ENCODE assay signal across 30 cellular contexts in the genomic region with DNA sequence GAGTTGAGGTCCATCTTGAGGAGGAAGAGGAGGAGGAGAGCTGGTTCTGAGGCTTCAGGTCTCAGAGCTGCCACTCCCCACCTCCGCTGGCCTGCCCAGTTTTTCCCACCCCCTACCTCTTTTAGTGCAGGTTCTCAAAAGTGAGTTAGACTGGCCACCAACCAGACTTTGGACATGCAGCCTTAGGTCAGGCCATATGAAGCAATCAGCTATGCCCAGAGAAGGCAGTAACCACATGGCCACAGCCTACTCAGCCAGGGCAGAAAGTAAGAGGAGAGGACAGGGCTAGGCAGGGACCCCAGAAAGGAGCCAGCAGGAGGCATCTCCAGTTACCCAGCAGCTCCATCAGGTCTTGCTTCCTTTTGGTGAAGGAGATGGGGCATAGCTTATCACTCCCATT. TPM values are rescaled to one million over a fixed set of nuclear protein-coding genes. Genes with fewer than 3 reads are reported as not detected.
DNase-seq lines count a peak whose midpoint lies in the region; ATAC-seq, FAIRE-seq and TF ChIP-seq lines count a peak whose summit lies in the region.
"Had no signal": no experiment of that assay in that cellular context is flagged by ENCODE, and none has a peak within 500 bp of the region (broad histone marks: within the 10 kb centered on the region; RNA-seq: fewer than 3 reads in every experiment).

No MANE protein-coding gene starts in this region.

- H2BK15ac ChIP-seq in neuronal stem cell (ENCODE audit: low read length): peak overlapping the region; percentile 18

- peaks cover 6% of the 10 kb centered on the region for H3K36me3 Mint-ChIP-seq in stimulated activated memory B cell treated with anti-CD40 and anti-IgM and Interleukin-4, amounts not matched to agents 10 μg/mL and 1 μg/mL and 100 μg/mL, for 72 hours
- no peaks in the 10 kb centered on the region for H3K36me3 Mint-ChIP-seq in T-cell
- H3K36me3 Mint-ChIP-seq: CD14-positive monocyte; CD8-positive, alpha-beta memory T cell had no signal

- no peak overlapping the region for H4K91ac ChIP-seq in neuronal stem cell (ENCODE audit: low read depth, low read length, poor library complexity)

- H3K9me3 ChIP-seq in HepG2 (ENCODE audit: low read length) (peaks cover 7% of the 10 kb centered on the region), neuronal stem cell (replicated peaks in 1 of 2; ENCODE audit: control insufficient read depth in 2 of 2, insufficient read depth in 1 of 2, low read depth in 1 of 2, low read length in 2 of 2) (peaks cover 14 to 17% of the 10 kb centered on the region in 2 donors)
- H3K9me3 ChIP-seq: BE2C had no signal

- TF ChIP-seq EP300 in HepG2 (IDR thresholded peaks at IDR 0.05; ENCODE audit: low read depth in 2 of 2, low read length in 2 of 2): no peak
- TF ChIP-seq EP300 in HepG2 (CRISPR knock-in tag; IDR thresholded peaks at IDR 0.05; ENCODE audit: borderline replicate concordance): no peak

- CTCF ChIA-PET in HepG2 (lab: Yijun Ruan, JAX; ENCODE audit: low intra/inter-chr PET ratio, low total read pairs) (no interaction called here), T-cell (lab: Charles Lee) (interaction anchor here in 1 of 2 donors (0.5 kb wide), 1 partner anchor 1351 kb away, joined by 9 read pairs; no protein-coding TSS in a partner anchor)

- H3K4me1 Mint-ChIP-seq in stimulated activated memory B cell treated with anti-CD40 and anti-IgM and Interleukin-4, amounts not matched to agents 10 μg/mL and 1 μg/mL and 100 μg/mL, for 72 hours: no peaks in the 10 kb centered on the region
- no peaks in the 10 kb centered on the region for H3K4me1 Mint-ChIP-seq in T-cell
- H3K4me1 Mint-ChIP-seq: CD8-positive, alpha-beta memory T cell had no signal

- DNase-seq in Right ventricle myocardium inferior (ENCODE audit: missing footprints): peak; percentile 9
- DNase-seq in left cardiac atrium: no peak
- DNase-seq in HepG2 (ENCODE audit: low spot score): peak; percentile 42
- DNase-seq in neuronal stem cell (ENCODE audit: low spot score): no peak
- DNase-seq in T-cell: no peak
- no peak for DNase-seq in activated gamma-delta T cell (lab: John Stamatoyannopoulos, UW)
- DNase-seq: BE2C; CD8-positive, alpha-beta memory T cell; DMS79 treated with DMSO at 0.1 percent for 48 hours; GF-D8; GOT3; HFFc6; KG1; MM.1S; NCI-H1048; NCI-H1694; NCI-H2029 treated with DMSO at 0.1 percent for 48 hours; NCI-H2171; NCI-H226; NCI-H510A; NCI-H69; SHP77 treated with DMSO at 0.1 percent for 48 hours had no signal

- H3K4me2 ChIP-seq in HepG2 (ENCODE audit: low read depth, low read length) (peak overlapping the region; percentile 68), neuronal stem cell (ENCODE audit: insufficient read depth, low read length, poor library complexity, severe bottlenecking) (no peak overlapping the region)

- FAIRE-seq in HepG2 (lab: Jason Lieb, UNC): peak; percentile 73
- FAIRE-seq: GM12891 had no signal

- in situ Hi-C loops in HepG2 (cut with HindIII; ENCODE audit: extremely low pct_ligation_motif_present, low pct_unique_long_range_greater_than_20kb): loop anchor here (25.0 kb wide), 1 partner anchor 105 kb away; no protein-coding TSS in a partner anchor

- TF ChIP-seq POLR2A in HepG2 (IDR thresholded peaks at IDR 0.05; ENCODE audit: insufficient read depth in 1 of 2, low read depth in 2 of 2, low read length in 2 of 2): no peak

- H3K36me3 ChIP-seq in HepG2 (replicated peaks in 1 of 2; ENCODE audit: control insufficient read depth in 1 of 2, insufficient read depth in 2 of 2, low read length in 2 of 2): no peaks in the 10 kb centered on the region
- no peaks in the 10 kb centered on the region for H3K36me3 ChIP-seq in neuronal stem cell (replicated peaks in 1 of 2; ENCODE audit: control insufficient read depth in 2 of 2, insufficient read depth in 2 of 2, low read length in 2 of 2)
- H3K36me3 ChIP-seq: BE2C, HAP-1 had no signal

- no peaks in the 10 kb centered on the region for H3K79me2 ChIP-seq in HepG2 (ENCODE audit: insufficient read depth, low read length)

- H4K8ac ChIP-seq in neuronal stem cell (ENCODE audit: low read depth, low read length): no peak overlapping the region

- H2BK12ac ChIP-seq in neuronal stem cell (ENCODE audit: low read length): no peak overlapping the region

- H3K27ac ChIP-seq in HepG2 (ENCODE audit: extremely low read length, insufficient read depth, low read length): peak overlapping the region; percentile 29
- no peak overlapping the region for H3K27ac ChIP-seq in neuronal stem cell (replicated peaks; ENCODE audit: low read length)
- H3K27ac ChIP-seq: 22Rv1, RWPE1 had no signal

- H3K27ac Mint-ChIP-seq in stimulated activated memory B cell treated with anti-CD40 and anti-IgM and Interleukin-4, amounts not matched to agents 10 μg/mL and 1 μg/mL and 100 μg/mL, for 72 hours: no peak overlapping the region
- H3K27ac Mint-ChIP-seq in T-cell: no peak overlapping the region
- H3K27ac Mint-ChIP-seq: CD8-positive, alpha-beta memory T cell; HFFc6 had no signal

- peak overlapping the region; percentile 97 for H2AK5ac ChIP-seq in neuronal stem cell (ENCODE audit: low read depth, low read length)

- no peaks in the 10 kb centered on the region for H3K27me3 ChIP-seq in HepG2 (ENCODE audit: control insufficient read depth in 1 of 2, insufficient read depth in 2 of 2, low read length in 2 of 2)
- H3K27me3 ChIP-seq in neuronal stem cell (ENCODE audit: control insufficient read depth in 3 of 3, insufficient read depth in 3 of 3, low read depth in 1 of 3, low read length in 3 of 3): no peaks in the 10 kb centered on the region
- H3K27me3 ChIP-seq: BE2C had no signal

- POLR2A ChIA-PET in HepG2 (lab: Yijun Ruan, JAX): interaction anchor here (1.0 kb wide), 1 partner anchor 66 kb away, joined by 3 read pairs; a partner anchor contains a TSS
- POLR2A ChIA-PET in T-cell (lab: Charles Lee): no interaction called here

- no peak overlapping the region for H2BK5ac ChIP-seq in neuronal stem cell (ENCODE audit: low read length)

- no peak for TF ChIP-seq RAD21 in HepG2 (CRISPR knock-in tag; IDR thresholded peaks at IDR 0.05)

- no peak for TF ChIP-seq CTCF in HepG2 (CRISPR knock-in tag; IDR thresholded peaks at IDR 0.05)

- peak overlapping the region; percentile 21; the same call in 1 of the 2 replicates for H3K9ac ChIP-seq in HepG2 (ENCODE audit: insufficient read depth, low read depth, low read length)
- H3K9ac ChIP-seq in neuronal stem cell (ENCODE audit: low read depth, low read length, poor library complexity): no peak overlapping the region

- 0% methylated on average over 1 of the region's 1 CpG for WGBS in HepG2 (ENCODE audit: low lambda C conversion rate)
- WGBS in neuronal stem cell (ENCODE audit: extremely low coverage in 2 of 2, insufficient read length in 2 of 2, insufficient replicate concordance in 1 of 2), 2 donors: no CpG with 5 or more reads among the region's 1 CpG

- H3K23ac ChIP-seq in neuronal stem cell (ENCODE audit: low read depth, low read length, poor library complexity): no peak overlapping the region

- no peaks in the 10 kb centered on the region for H4K20me1 ChIP-seq in HepG2 (ENCODE audit: insufficient read depth, low read length)

- H3K4me3 Mint-ChIP-seq in stimulated activated memory B cell treated with anti-CD40 and anti-IgM and Interleukin-4, amounts not matched to agents 10 μg/mL and 1 μg/mL and 100 μg/mL, for 72 hours: no peak overlapping the region
- no peak overlapping the region for H3K4me3 Mint-ChIP-seq in T-cell
- H3K4me3 Mint-ChIP-seq: CD14-positive monocyte; CD8-positive, alpha-beta memory T cell; HFFc6 had no signal

- peak overlapping the region in 1 of 3 experiments; percentile 36; a peak in 2 of 6 replicates for H3K4me3 ChIP-seq in HepG2 (replicated peaks in 1 of 3; ENCODE audit: insufficient read depth in 1 of 3, low read depth in 2 of 3, low read length in 3 of 3)
- H3K4me3 ChIP-seq in neuronal stem cell (ENCODE audit: low read length in 2 of 2): no peak overlapping the region
- H3K4me3 ChIP-seq: HAP-1 had no signal

- intact Hi-C loops in Right ventricle myocardium inferior (cut with DNase I): no loop called here
- intact Hi-C loops in left cardiac atrium (cut with DNase I): no loop called here
- intact Hi-C loops in HepG2 (cut with micrococcal nuclease; ENCODE audit: unreplicated experiment): no loop called here

- ATAC-seq in Right ventricle myocardium inferior (no peak), left cardiac atrium (no peak), HepG2 (peak; percentile 73), T-cell (replicated peaks in 1 of 4) (no peak), HG02840 (IDR thresholded peaks at IDR 0.05; ENCODE audit: low FRiP score, unreplicated experiment) (no peak)
- no peak for ATAC-seq in stimulated activated memory B cell treated with anti-CD40 and anti-IgM and Interleukin-4, amounts not matched to agents 10 μg/mL and 1 μg/mL and 100 μg/mL, for 72 hours
- ATAC-seq: Panc1 had no signal

- no peaks in the 10 kb centered on the region for H3K27me3 Mint-ChIP-seq in stimulated activated memory B cell treated with anti-CD40 and anti-IgM and Interleukin-4, amounts not matched to agents 10 μg/mL and 1 μg/mL and 100 μg/mL, for 72 hours
- H3K27me3 Mint-ChIP-seq in T-cell: no peaks in the 10 kb centered on the region
- H3K27me3 Mint-ChIP-seq: CD8-positive, alpha-beta memory T cell had no signal

- peaks cover 4% of the 10 kb centered on the region for H3K9me3 Mint-ChIP-seq in stimulated activated memory B cell treated with anti-CD40 and anti-IgM and Interleukin-4, amounts not matched to agents 10 μg/mL and 1 μg/mL and 100 μg/mL, for 72 hours
- H3K9me3 Mint-ChIP-seq in T-cell: no peaks in the 10 kb centered on the region
- H3K9me3 Mint-ChIP-seq: CD8-positive, alpha-beta memory T cell had no signal

- peak overlapping the region; percentile 29 for H3K18ac ChIP-seq in neuronal stem cell (ENCODE audit: low read length)

- BruUV-seq in HepG2 (replicated peaks; lab: Mats Ljungman, UMichigan): no TSS peak

- H3K79me1 ChIP-seq in neuronal stem cell (ENCODE audit: low read depth, low read length): no peaks in the 10 kb centered on the region

- H3K4me1 ChIP-seq in HepG2 (ENCODE audit: insufficient read depth, low read length): peaks cover 52% of the 10 kb centered on the region
- peaks cover 4 to 11% of the 10 kb centered on the region in 2 donors for H3K4me1 ChIP-seq in neuronal stem cell (ENCODE audit: control insufficient read depth in 2 of 2, insufficient read depth in 1 of 2, low read depth in 1 of 2, low read length in 2 of 2)
- H3K4me1 ChIP-seq: BE2C, HAP-1 had no signal

- H2BK120ac ChIP-seq in neuronal stem cell (ENCODE audit: low read depth, low read length): no peak overlapping the region

- no peak overlapping the region for H3K14ac ChIP-seq in neuronal stem cell (ENCODE audit: low read length)

- H2AFZ ChIP-seq in HepG2 (ENCODE audit: low read length) (peak overlapping the region; percentile 45), neuronal stem cell (ENCODE audit: low read length) (peak overlapping the region; percentile 11)

- H3K4ac ChIP-seq in neuronal stem cell (ENCODE audit: low read length): no peak overlapping the region

RNA-seq across cellular contexts. Expression of a gene that starts 9.0 kb away (rescaled TPM):
- 0.51 TPM for total RNA-seq in Right ventricle myocardium inferior
- total RNA-seq in left cardiac atrium: 1 to 10 TPM in 1 of 2 donors, under 1 TPM in 1; 0.71 to 1.1 TPM
- 0.07 and 0.18 TPM in 2 replicates for total RNA-seq in HepG2 (2016; rRNA removed; fragmentation: Illumina TruSeq; extraction: Trizol)
- not detected in 2 replicates for total RNA-seq in HepG2 (2016; cell fraction: cytosol; rRNA removed; fragmentation: Illumina TruSeq; extraction: Trizol; ENCODE audit: low read depth)
- total RNA-seq in HepG2 (2016; cell fraction: insoluble cytoplasmic fraction; rRNA removed; fragmentation: Illumina TruSeq; extraction: Trizol): 0.11 TPM in 1 of 2 replicates, not detected in the other
- total RNA-seq in HepG2 (2016; cell fraction: membrane; rRNA removed; fragmentation: Illumina TruSeq; extraction: Trizol): not detected in 2 replicates
- not detected in 2 replicates for total RNA-seq in HepG2 (2016; cell fraction: nucleus; rRNA removed; fragmentation: Illumina TruSeq; extraction: Trizol)
- 0.20 and 0.35 TPM in 2 replicates for polyA plus RNA-seq in HepG2 (2011; rRNA removed)
- 0.01 and 0.04 TPM in 2 replicates for polyA plus RNA-seq in HepG2 (2011; cell fraction: cytosol; rRNA removed)
- polyA plus RNA-seq in HepG2 (2011; cell fraction: nucleus; rRNA removed): 2.3 and 2.8 TPM in 2 replicates
- 0.23 and 0.32 TPM in 2 replicates for polyA plus RNA-seq in HepG2 (2012)
- polyA plus RNA-seq in HepG2 (2016; cell fraction: cytosol; fragmentation: Illumina TruSeq; extraction: Trizol; ENCODE audit: low read depth): not detected in 2 replicates
- not detected in 2 replicates for polyA plus RNA-seq in HepG2 (2016; cell fraction: insoluble cytoplasmic fraction; fragmentation: Illumina TruSeq; extraction: Trizol; ENCODE audit: low read depth)
- not detected in 2 replicates for polyA plus RNA-seq in HepG2 (2016; cell fraction: membrane; fragmentation: Illumina TruSeq; extraction: Trizol; ENCODE audit: low read depth)
- polyA plus RNA-seq in HepG2 (2016; cell fraction: nucleus; fragmentation: Illumina TruSeq; extraction: Trizol; ENCODE audit: insufficient read depth, low read depth): 0.56 and 0.60 TPM in 2 replicates
- 0.02 and 0.28 TPM in 2 replicates for polyA minus RNA-seq in HepG2 (2011; rRNA and poly(A)+ RNA removed; ENCODE audit: low replicate concordance)
- not detected in 2 replicates for polyA minus RNA-seq in HepG2 (2011; cell fraction: cytosol; rRNA and poly(A)+ RNA removed)
- polyA minus RNA-seq in HepG2 (2011; cell fraction: nucleus; rRNA and poly(A)+ RNA removed): 0.52 and 0.75 TPM in 2 replicates
- 1.3 TPM for polyA plus RNA-seq in neuronal stem cell (2013, experiment 1 of 2)
- polyA plus RNA-seq in neuronal stem cell (2013, experiment 2 of 2): 1.4 TPM
- 1 to 10 TPM in 4 of 5 donors, under 1 TPM in 1; 0.76 to 1.9 (median 1.3) TPM for total RNA-seq in T-cell

RNA-seq across cellular contexts. Expression of a gene that starts 29.8 kb away (rescaled TPM):
- total RNA-seq in Right ventricle myocardium inferior: 18.8 TPM
- total RNA-seq in left cardiac atrium: 10 to 100 TPM; 17.8 to 22.2 TPM
- total RNA-seq in HepG2 (2016; rRNA removed; fragmentation: Illumina TruSeq; extraction: Trizol): 23.0 and 26.6 TPM in 2 replicates
- 34.5 and 35.0 TPM in 2 replicates for total RNA-seq in HepG2 (2016; cell fraction: cytosol; rRNA removed; fragmentation: Illumina TruSeq; extraction: Trizol; ENCODE audit: low read depth)
- 19.6 and 31.0 TPM in 2 replicates for total RNA-seq in HepG2 (2016; cell fraction: insoluble cytoplasmic fraction; rRNA removed; fragmentation: Illumina TruSeq; extraction: Trizol)
- total RNA-seq in HepG2 (2016; cell fraction: membrane; rRNA removed; fragmentation: Illumina TruSeq; extraction: Trizol): 18.9 and 21.9 TPM in 2 replicates
- total RNA-seq in HepG2 (2016; cell fraction: nucleus; rRNA removed; fragmentation: Illumina TruSeq; extraction: Trizol): 27.8 and 29.3 TPM in 2 replicates
- 20.1 and 24.9 TPM in 2 replicates for polyA plus RNA-seq in HepG2 (2011; rRNA removed)
- polyA plus RNA-seq in HepG2 (2011; cell fraction: cytosol; rRNA removed): 16.7 and 20.6 TPM in 2 replicates
- 78.3 and 80.8 TPM in 2 replicates for polyA plus RNA-seq in HepG2 (2011; cell fraction: nucleus; rRNA removed)
- polyA plus RNA-seq in HepG2 (2012): 18.5 and 21.7 TPM in 2 replicates
- polyA plus RNA-seq in HepG2 (2016; cell fraction: cytosol; fragmentation: Illumina TruSeq; extraction: Trizol; ENCODE audit: low read depth): 7.5 and 8.3 TPM in 2 replicates
- polyA plus RNA-seq in HepG2 (2016; cell fraction: insoluble cytoplasmic fraction; fragmentation: Illumina TruSeq; extraction: Trizol; ENCODE audit: low read depth): 19.2 and 22.3 TPM in 2 replicates
- 10.0 and 11.1 TPM in 2 replicates for polyA plus RNA-seq in HepG2 (2016; cell fraction: membrane; fragmentation: Illumina TruSeq; extraction: Trizol; ENCODE audit: low read depth)
- 47.8 and 50.0 TPM in 2 replicates for polyA plus RNA-seq in HepG2 (2016; cell fraction: nucleus; fragmentation: Illumina TruSeq; extraction: Trizol; ENCODE audit: insufficient read depth, low read depth)
- 43.9 and 69.9 TPM in 2 replicates for polyA minus RNA-seq in HepG2 (2011; rRNA and poly(A)+ RNA removed; ENCODE audit: low replicate concordance)
- 10.0 and 13.9 TPM in 2 replicates for polyA minus RNA-seq in HepG2 (2011; cell fraction: cytosol; rRNA and poly(A)+ RNA removed)
- 46.6 and 47.5 TPM in 2 replicates for polyA minus RNA-seq in HepG2 (2011; cell fraction: nucleus; rRNA and poly(A)+ RNA removed)
- polyA plus RNA-seq in neuronal stem cell (2013, experiment 1 of 2): 21.8 TPM
- 20.9 TPM for polyA plus RNA-seq in neuronal stem cell (2013, experiment 2 of 2)
- 10 to 100 TPM; 48.1 to 65.7 (median 57.3) TPM for total RNA-seq in T-cell

Comparison
In these comparisons a context has a peak if more than half of its experiments do, and no peak if none do; other contexts are left out.
1. DNase-seq: peak in Right ventricle myocardium inferior (single experiment) and HepG2 (single experiment); none in left cardiac atrium (single experiment), neuronal stem cell (single experiment), T-cell (0 of 34) and activated gamma-delta T cell (single experiment).